In genomic region chr1:35222322-35223108, GRCh38 we compare ENCODE assay signal across 18 cellular contexts. TPM values are rescaled to one million over a fixed set of nuclear protein-coding genes. Genes with fewer than 3 reads are reported as not detected.
DNase-seq lines count a peak whose midpoint lies in the region; TF ChIP-seq lines count a peak whose summit lies in the region.
"Had no signal": no experiment of that assay in that cellular context is flagged by ENCODE, and none has a peak within 500 bp of the region (broad histone marks: within the 10 kb centered on the region; RNA-seq: fewer than 3 reads in every experiment).

No MANE protein-coding gene starts in this region.

- DNase-seq in EH (ENCODE audit: low read depth), result peak; percentile 85
- DNase-seq in SK-N-MC (ENCODE audit: low read depth, low spot score), result no peak
- DNase-seq in fibroblast of pulmonary artery (ENCODE audit: low read depth), result peak; percentile 93
- DNase-seq in non-pigmented ciliary epithelial cell (ENCODE audit: low read depth), result peak; percentile 32
- no peak for DNase-seq in BE2C
- no peak for DNase-seq in NCI-H1694 treated with DMSO at 0.1 percent for 48 hours (lab: John Stamatoyannopoulos, UW)
- DNase-seq in NAMALWA (ENCODE audit: low spot score), result no peak
- DNase-seq in OCI-M1 (lab: John Stamatoyannopoulos, UW), result no peak
- DNase-seq: activated CD4-positive, alpha-beta T cell treated with anti-CD3 and anti-CD28 coated beads, Interleukin-2, amount 50 U/mL, for 48 hours; activated naive CD4-positive, alpha-beta T cell treated with anti-CD3 and anti-CD28 coated beads, Interleukin-2, amount 50 U/mL, for 16 hours; CD8-positive, alpha-beta T cell; dorsolateral prefrontal cortex; hippocampal formation; lower lobe of right lung; MG63; NCI-H345; PC-9; posterior cingulate gyrus had no signal

- TF ChIP-seq CTCF in fibroblast of pulmonary artery (IDR thresholded peaks at IDR 0.05; ENCODE audit: low read length, missing control alignments) (no peak), BE2C (IDR thresholded peaks at IDR 0.05; ENCODE audit: low read depth, low read length) (no peak)

- H3K9ac ChIP-seq in SK-N-MC (ENCODE audit: insufficient read length), result peak overlapping the region; percentile 34

- H3K36me3 ChIP-seq in SK-N-MC (ENCODE audit: insufficient read depth, low read length) (no peaks in the 10 kb centered on the region), BE2C (no peaks in the 10 kb centered on the region)
- H3K36me3 ChIP-seq: lower lobe of right lung, MG63 had no signal

- H3K9me3 ChIP-seq in SK-N-MC (ENCODE audit: low read depth, low read length), result no peaks in the 10 kb centered on the region
- H3K9me3 ChIP-seq in BE2C, result no peaks in the 10 kb centered on the region
- H3K9me3 ChIP-seq: lower lobe of right lung, MG63 had no signal

- H3K4me3 ChIP-seq in SK-N-MC, result peak overlapping the region; percentile 40
- no peak overlapping the region for H3K4me3 ChIP-seq in fibroblast of pulmonary artery (replicated peaks; ENCODE audit: low read depth, low read length)
- no peak overlapping the region for H3K4me3 ChIP-seq in BE2C (ENCODE audit: low read depth, low read length)
- H3K4me3 ChIP-seq: dorsolateral prefrontal cortex, lower lobe of right lung, MG63, PC-9 had no signal

- H3K4me1 ChIP-seq in BE2C, result no peaks in the 10 kb centered on the region
- H3K4me1 ChIP-seq: lower lobe of right lung had no signal

- no peaks in the 10 kb centered on the region for H3K27me3 ChIP-seq in BE2C
- H3K27me3 ChIP-seq: dorsolateral prefrontal cortex, MG63 had no signal

- H3K27ac ChIP-seq in SK-N-MC, result peak overlapping the region; percentile 89
- H3K27ac ChIP-seq: dorsolateral prefrontal cortex, lower lobe of right lung, PC-9 had no signal

RNA-seq across cellular contexts. Expression of gene SFPQ, which starts 29.6 kb away (rescaled TPM):
- polyA plus RNA-seq in BE2C (2012; ENCODE audit: insufficient read depth, insufficient read length, low read depth), result 234 TPM

RNA-seq across cellular contexts. Expression of gene ZMYM4, which starts 46.0 kb away (rescaled TPM):
- polyA plus RNA-seq in BE2C (2012; ENCODE audit: insufficient read depth, insufficient read length, low read depth), result 5.7 TPM

Comparison
In these comparisons a context has a peak if more than half of its experiments do, and no peak if none do; other contexts are left out.
1. DNase-seq: peak in EH (single experiment), fibroblast of pulmonary artery (single experiment) and non-pigmented ciliary epithelial cell (single experiment); none in SK-N-MC (single experiment), BE2C (single experiment), NCI-H1694 treated with DMSO at 0.1 percent for 48 hours (single experiment), NAMALWA (single experiment) and OCI-M1 (single experiment).